ENCODE assay signal across 3 cellular contexts in genomic region chr2:133878326-133878725, GRCh38.
"Had no signal": no experiment of that assay in that cellular context is flagged by ENCODE, and none has a peak within 500 bp of the region (broad histone marks: within the 10 kb centered on the region; RNA-seq: fewer than 3 reads in every experiment).

No MANE protein-coding gene starts in this region.

- H3K4me3 ChIP-seq: GM12878 had no signal

- DNase-seq: GDM1, GF-D8 had no signal

- ATAC-seq: GM12878 had no signal
